Comparison of ENCODE assay signal across 37 cellular contexts in the genomic region with DNA sequence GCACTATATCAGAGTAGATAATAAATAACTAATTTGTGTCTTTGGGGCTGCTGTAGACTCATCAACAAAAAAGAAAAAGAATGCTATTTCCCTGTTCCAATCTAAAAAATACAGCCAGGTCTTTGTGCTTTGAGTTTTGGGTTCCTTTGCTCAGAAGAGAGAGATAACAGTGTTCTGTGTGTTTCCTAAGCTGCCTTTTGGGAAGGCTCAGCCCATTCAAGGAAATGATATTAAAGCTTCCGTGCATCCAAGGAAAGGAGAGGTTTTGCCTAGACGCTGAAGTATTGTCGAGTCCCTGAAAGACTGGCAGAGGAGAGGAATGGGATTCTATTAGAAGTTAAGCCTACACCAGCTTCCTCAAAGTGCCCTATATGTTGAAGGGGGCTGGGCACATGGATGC. TPM values are rescaled to one million over a fixed set of nuclear protein-coding genes. Genes with fewer than 3 reads are reported as not detected.
"Had no signal": no experiment of that assay in that cellular context is flagged by ENCODE, and none has a peak within 500 bp of the region (broad histone marks: within the 10 kb centered on the region; RNA-seq: fewer than 3 reads in every experiment).

No MANE protein-coding gene starts in this region.

- H3K4me3 Mint-ChIP-seq: activated B cell treated with CpG ODN at 0.5 μM for 24 hours; activated CD4-positive, alpha-beta memory T cell treated with anti-CD3 and anti-CD28 coated beads for 36 hours; activated CD4-positive, alpha-beta T cell treated with anti-CD3 and anti-CD28 coated beads, Interleukin-2, amount 10 ng/mL, durations not matched to agents 24 days and 14 days; activated CD8-positive, alpha-beta T cell treated with anti-CD3 and anti-CD28 coated beads for 36 hours; activated naive CD4-positive, alpha-beta T cell treated with anti-CD3 and anti-CD28 coated beads for 36 hours; activated naive CD8-positive, alpha-beta T cell treated with anti-CD3 and anti-CD28 coated beads, Interleukin-2, amount 10 ng/mL, durations not matched to agents 7 days and 5 days; activated naive CD8-positive, alpha-beta T cell treated with anti-CD3 and anti-CD28 coated beads, Interleukin-2, amount 50 U/mL, for 24 hours; activated T-cell treated with anti-CD3 and anti-CD28 coated beads, Interleukin-2, amount 50 U/mL, for 4 hours; activated T-cell treated with anti-CD3 and anti-CD28 coated beads, Interleukin-2, amount 50 U/mL, for 72 hours; activated T-helper 1 cell treated with anti-CD3 and anti-CD28 coated beads, Interleukin-12 subunit alpha, Interleukin-12 subunit beta, Interleukin-2, Interleukin-4 antibody, amounts not matched to agents 30 ng/mL and 10 ng/mL and 1 ng/mL, durations not matched to agents 14 hours and 24 hours and 36 hours; activated T-helper 17 cell treated with anti-CD3 and anti-CD28 coated beads, Interleukin-2, amount 50 U/mL, for 72 hours; brain; central memory CD8-positive, alpha-beta T cell; T-helper 1 cell treated with Interleukin-12 subunit alpha and Interleukin-12 subunit beta and Interleukin-4 antibody, amounts not matched to agents 30 μg/mL and 1 μg/mL, for 36 hours; T-helper 2 cell treated with Interferon-gamma antibody and Interleukin-4, amounts not matched to agents 5 μg/mL and 100 μg/mL, for 36 hours had no signal

- H3K4me3 ChIP-seq: ascending aorta, cardiac muscle cell had no signal

- H3K9me3 Mint-ChIP-seq: activated CD4-positive, alpha-beta memory T cell treated with anti-CD3 and anti-CD28 coated beads for 36 hours; activated CD8-positive, alpha-beta T cell treated with anti-CD3 and anti-CD28 coated beads for 36 hours; activated naive CD4-positive, alpha-beta T cell treated with anti-CD3 and anti-CD28 coated beads for 36 hours; activated naive CD4-positive, alpha-beta T cell treated with anti-CD3 and anti-CD28 coated beads, Interleukin-2, amount 50 U/mL, for 72 hours; activated naive CD8-positive, alpha-beta T cell treated with anti-CD3 and anti-CD28 coated beads, Interleukin-2, amount 10 ng/mL, durations not matched to agents 7 days and 5 days; activated naive CD8-positive, alpha-beta T cell treated with anti-CD3 and anti-CD28 coated beads, Interleukin-2, amount 50 U/mL, for 24 hours; activated T-cell treated with anti-CD3 and anti-CD28 coated beads, Interleukin-2, amount 50 U/mL, for 4 hours; activated T-helper 1 cell treated with anti-CD3 and anti-CD28 coated beads, Interleukin-12 subunit alpha, Interleukin-12 subunit beta, Interleukin-2, Interleukin-4 antibody, amounts not matched to agents 30 ng/mL and 10 ng/mL and 1 ng/mL, durations not matched to agents 14 hours and 24 hours and 36 hours; activated T-helper 17 cell treated with anti-CD3 and anti-CD28 coated beads, Interleukin-2, amount 50 U/mL, for 72 hours; brain; central memory CD8-positive, alpha-beta T cell; T-helper 1 cell treated with Interleukin-12 subunit alpha and Interleukin-12 subunit beta and Interleukin-4 antibody, amounts not matched to agents 30 μg/mL and 1 μg/mL, for 36 hours; T-helper 2 cell treated with Interferon-gamma antibody and Interleukin-4, amounts not matched to agents 5 μg/mL and 100 μg/mL, for 36 hours had no signal

- H3K27me3 ChIP-seq: ascending aorta, cardiac muscle cell had no signal

- H3K4me1 Mint-ChIP-seq: activated B cell treated with CpG ODN at 0.5 μM for 24 hours; activated CD4-positive, alpha-beta T cell treated with anti-CD3 and anti-CD28 coated beads, Interleukin-2, amount 10 ng/mL, durations not matched to agents 24 days and 14 days; activated T-helper 17 cell treated with anti-CD3 and anti-CD28 coated beads, Interleukin-2, amount 50 U/mL, for 72 hours; brain; central memory CD8-positive, alpha-beta T cell had no signal

- H3K27ac ChIP-seq: ascending aorta, cardiac muscle cell had no signal

- H3K9me3 ChIP-seq: ascending aorta had no signal

- H3K4me1 ChIP-seq: ascending aorta had no signal

- H3K27ac Mint-ChIP-seq: activated B cell treated with CpG ODN at 0.5 μM for 24 hours; activated CD4-positive, alpha-beta memory T cell treated with anti-CD3 and anti-CD28 coated beads for 36 hours; activated CD4-positive, alpha-beta T cell treated with anti-CD3 and anti-CD28 coated beads, Interleukin-2, amount 10 ng/mL, durations not matched to agents 24 days and 14 days; activated CD8-positive, alpha-beta T cell treated with anti-CD3 and anti-CD28 coated beads for 36 hours; activated naive CD4-positive, alpha-beta T cell treated with anti-CD3 and anti-CD28 coated beads for 36 hours; activated naive CD4-positive, alpha-beta T cell treated with anti-CD3 and anti-CD28 coated beads, Interleukin-2, amount 50 U/mL, for 72 hours; activated naive CD8-positive, alpha-beta T cell treated with anti-CD3 and anti-CD28 coated beads, Interleukin-2, amount 10 ng/mL, durations not matched to agents 7 days and 5 days; activated naive CD8-positive, alpha-beta T cell treated with anti-CD3 and anti-CD28 coated beads, Interleukin-2, amount 50 U/mL, for 24 hours; activated T-cell treated with anti-CD3 and anti-CD28 coated beads, Interleukin-2, amount 50 U/mL, for 72 hours; activated T-helper 1 cell treated with anti-CD3 and anti-CD28 coated beads, Interleukin-12 subunit alpha, Interleukin-12 subunit beta, Interleukin-2, Interleukin-4 antibody, amounts not matched to agents 30 ng/mL and 10 ng/mL and 1 ng/mL, durations not matched to agents 14 hours and 24 hours and 36 hours; activated T-helper 17 cell treated with anti-CD3 and anti-CD28 coated beads, Interleukin-2, amount 50 U/mL, for 72 hours; brain; T-helper 1 cell treated with Interleukin-12 subunit alpha and Interleukin-12 subunit beta and Interleukin-4 antibody, amounts not matched to agents 30 μg/mL and 1 μg/mL, for 36 hours; T-helper 2 cell treated with Interferon-gamma antibody and Interleukin-4, amounts not matched to agents 5 μg/mL and 100 μg/mL, for 36 hours had no signal

- H3K36me3 ChIP-seq: ascending aorta, cardiac muscle cell had no signal

- DNase-seq: activated B cell treated with CpG ODN at 0.5 μM for 24 hours; activated CD4-positive, alpha-beta memory T cell treated with anti-CD3 and anti-CD28 coated beads for 36 hours; activated CD4-positive, alpha-beta T cell treated with anti-CD3 and anti-CD28 coated beads for 4 hours; activated CD4-positive, alpha-beta T cell treated with anti-CD3 and anti-CD28 coated beads, Interleukin-2, amount 10 ng/mL, durations not matched to agents 24 days and 14 days; activated CD4-positive, alpha-beta T cell treated with anti-CD3 and anti-CD28 coated beads, Interleukin-2, amount 50 U/mL, for 1 hour; activated CD4-positive, alpha-beta T cell treated with anti-CD3 and anti-CD28 coated beads, Interleukin-2, amount 50 U/mL, for 4 hours; activated CD4-positive, CD25-positive, alpha-beta regulatory T cell treated with anti-CD3 and anti-CD28 coated beads, Interleukin-2, amount 50 U/mL, for 72 hours; activated CD8-positive, alpha-beta memory T cell treated with anti-CD3 and anti-CD28 coated beads, Interleukin-2, amount 50 U/mL, for 4 hours; activated CD8-positive, alpha-beta T cell treated with anti-CD3 and anti-CD28 coated beads for 36 hours; activated effector memory CD4-positive, alpha-beta T cell treated with anti-CD3 and anti-CD28 coated beads, Interleukin-2, amount 50 U/mL, for 16 hours; activated gamma-delta T cell treated with Interleukin-2 at 50 U/mL for 16 hours; activated naive CD4-positive, alpha-beta T cell; activated naive CD4-positive, alpha-beta T cell treated with anti-CD3 and anti-CD28 coated beads for 36 hours; activated naive CD4-positive, alpha-beta T cell treated with anti-CD3 and anti-CD28 coated beads, Interleukin-2, amount 50 U/mL, for 16 hours; activated naive CD8-positive, alpha-beta T cell treated with anti-CD3 and anti-CD28 coated beads, Interleukin-2, amount 10 ng/mL, durations not matched to agents 7 days and 5 days; activated naive CD8-positive, alpha-beta T cell treated with anti-CD3 and anti-CD28 coated beads, Interleukin-2, amount 50 U/mL, for 24 hours; activated T-cell treated with anti-CD3 and anti-CD28 coated beads for 4 hours; activated T-cell treated with anti-CD3 and anti-CD28 coated beads, Interleukin-2, amount 50 U/mL, for 1 hour; activated T-cell treated with anti-CD3 and anti-CD28 coated beads, Interleukin-2, amount 50 U/mL, for 4 hours; activated T-cell treated with anti-CD3 and anti-CD28 coated beads, Interleukin-2, amount 50 U/mL, for 72 hours; amygdala; anterior cingulate cortex; caudate nucleus; cerebellar nuclear complex; T-helper 1 cell; T-helper 2 cell; T-helper 9 cell had no signal

- H3K36me3 Mint-ChIP-seq: activated CD4-positive, alpha-beta memory T cell treated with anti-CD3 and anti-CD28 coated beads for 36 hours; activated naive CD4-positive, alpha-beta T cell treated with anti-CD3 and anti-CD28 coated beads, Interleukin-2, amount 50 U/mL, for 72 hours; activated naive CD8-positive, alpha-beta T cell treated with anti-CD3 and anti-CD28 coated beads, Interleukin-2, amount 10 ng/mL, durations not matched to agents 7 days and 5 days; brain had no signal

RNA-seq across cellular contexts. Expression of a gene that starts 25.8 kb away (rescaled TPM):
- total RNA-seq: activated B cell treated with CpG ODN at 0.5 μM for 24 hours, ascending aorta, bronchial epithelial cell had no signal
